ENCODE assay signal across 8 cellular contexts in genomic region chr17:50397111-50397918, GRCh38. TPM values are rescaled to one million over a fixed set of nuclear protein-coding genes. Genes with fewer than 3 reads are reported as not detected.
DNase-seq lines count a peak whose midpoint lies in the region; ATAC-seq and TF ChIP-seq lines count a peak whose summit lies in the region.

Gene LRRC59, minus strand, starts transcription at chr17:50397523. Its CDS starts 206 bp downstream, at chr17:50397317.

- in situ Hi-C loops in GM13977 (cut with MboI; ENCODE audit: low pct_unique_long_range_greater_than_20kb, low sequenced_read_pairs, unreplicated experiment), result no loop called here

- H3K4me3 ChIP-seq in psoas muscle (peak within 1 kb of the TSS; percentile 95), urinary bladder (ENCODE audit: low read depth, low read length) (peak within 1 kb of the TSS; percentile 81)

- peaks cover 31% of the 10 kb centered on the region for H3K4me1 Mint-ChIP-seq in T-helper 17 cell

- peak within 1 kb of the TSS; percentile 92 for H3K27ac Mint-ChIP-seq in T-helper 17 cell

- H3K27ac ChIP-seq in psoas muscle (peak within 1 kb of the TSS; percentile 89), urinary bladder (ENCODE audit: low read depth) (peak within 1 kb of the TSS; percentile 59)

- H3K27me3 ChIP-seq in psoas muscle (ENCODE audit: insufficient read depth in 3 of 3, low read length in 2 of 3), result no peaks in the 10 kb centered on the region

- peak; percentile 99 for ATAC-seq in HG02798 (IDR thresholded peaks at IDR 0.05; ENCODE audit: poor library complexity, unreplicated experiment)
- peak; percentile 100 for ATAC-seq in T-helper 17 cell
- ATAC-seq in left ventricle myocardium superior, result peak; percentile 99
- ATAC-seq in psoas muscle, result peak; percentile 97 to 100 (median 98)

- TF ChIP-seq CTCF in GM13977 (IDR thresholded peaks at IDR 0.05; ENCODE audit: extremely low read depth, insufficient read depth, missing control alignments), result peak; percentile 100
- TF ChIP-seq CTCF in psoas muscle (IDR thresholded peaks at IDR 0.05), result peak; percentile 95

- H3K4me1 ChIP-seq in psoas muscle (peaks cover 17% of the 10 kb centered on the region), urinary bladder (ENCODE audit: insufficient read depth) (no peaks in the 10 kb centered on the region)

- H3K36me3 ChIP-seq in psoas muscle (ENCODE audit: insufficient read depth in 1 of 2, low read depth in 1 of 2) (peaks cover 13 to 27% of the 10 kb centered on the region in 2 donors), urinary bladder (ENCODE audit: insufficient read depth) (peaks cover 7% of the 10 kb centered on the region)

- H3K4me3 Mint-ChIP-seq in T-helper 17 cell, result peak within 1 kb of the TSS; percentile 96

- H3K27me3 Mint-ChIP-seq in T-helper 17 cell, result no peaks in the 10 kb centered on the region

- H3K36me3 Mint-ChIP-seq in T-helper 17 cell (ENCODE audit: low read depth), result peaks cover 5% of the 10 kb centered on the region

- H3K9me3 ChIP-seq in T-helper 17 cell (ENCODE audit: control insufficient read depth, low read length, poor library complexity, severe bottlenecking) (no peaks in the 10 kb centered on the region), psoas muscle (no peaks in the 10 kb centered on the region)

- intact Hi-C loops in left ventricle myocardium superior (cut with micrococcal nuclease) (no loop called here), psoas muscle (cut with DNase I) (no loop called here)

- DNase-seq in GM13977 (ENCODE audit: low spot score) (peak; percentile 94), NCI-H1436 treated with DMSO at 0.1 percent for 48 hours (lab: John Stamatoyannopoulos, UW) (peak; percentile 30), T-helper 17 cell (peak; percentile 89 to 98 (median 90)), amygdala (lab: John Stamatoyannopoulos, UW) (peak; percentile 34 to 88 (median 71)), left ventricle myocardium superior (peak; percentile 94), psoas muscle (peak; percentile 91 to 94)

- 1% methylated on average over 61 to 70 of the region's 70 CpGs for WGBS in psoas muscle, 3 donors
- WGBS in urinary bladder, result under 1% methylated on average over 70 of the region's 70 CpGs

RNA-seq across cellular contexts. Expression of gene LRRC59, which starts in this region (rescaled TPM):
- total RNA-seq in T-helper 17 cell (10 to 100 TPM; 45.2 to 51.9 TPM), left ventricle myocardium superior (22.8 TPM), psoas muscle (10 to 100 TPM; 15.9 to 53.9 (median 44.7) TPM), urinary bladder (62.5 TPM)
- polyA plus RNA-seq in psoas muscle (100 to 1,000 TPM in 1 of 3 donors, 10 to 100 TPM in 2; 40.8 to 122 (median 90.2) TPM), urinary bladder (48.3 TPM)

Comparison
In these comparisons a context has a peak if more than half of its experiments do, and no peak if none do; other contexts are left out.
1. Peak in every context shown above with its lines: DNase-seq, ATAC-seq, H3K4me3 ChIP-seq and H3K27ac ChIP-seq.
2. DNase-seq: peak in every context shown above with its lines; median percentile 94 in GM13977; 94 in left ventricle myocardium superior; 92 in psoas muscle; 90 in T-helper 17 cell; 71 in amygdala; 30 in NCI-H1436 treated with DMSO at 0.1 percent for 48 hours.